ENCODE assay signal across 24 cellular contexts in genomic region chr11:113444469-113445122, GRCh38. TPM values are rescaled to one million over a fixed set of nuclear protein-coding genes. Genes with fewer than 3 reads are reported as not detected.
"Had no signal": no experiment of that assay in that cellular context is flagged by ENCODE, and none has a peak within 500 bp of the region (broad histone marks: within the 10 kb centered on the region; RNA-seq: fewer than 3 reads in every experiment).

No MANE protein-coding gene starts in this region.

- ATAC-seq: activated CD8-positive, alpha-beta T cell treated with anti-CD3 and anti-CD28 coated beads, Interleukin-2, amount 10 ng/mL, durations not matched to agents 7 days and 5 days; WTC11 had no signal

- H3K9me3 ChIP-seq: adrenal gland, SJCRH30, SK-N-SH had no signal

- H3K36me3 ChIP-seq: adrenal gland, SJCRH30 had no signal

- H3K4me3 ChIP-seq: adrenal gland, SJCRH30 had no signal

- H3K27me3 ChIP-seq: adrenal gland, SJCRH30 had no signal

- DNase-seq: activated CD4-positive, alpha-beta T cell treated with anti-CD3 and anti-CD28 coated beads for 48 hours; activated CD4-positive, alpha-beta T cell treated with anti-CD3 and anti-CD28 coated beads, Interleukin-2, amount 50 U/mL, for 4 hours; activated CD4-positive, CD25-positive, alpha-beta regulatory T cell treated with anti-CD3 and anti-CD28 coated beads, Interleukin-2, amount 50 U/mL, for 72 hours; activated CD8-positive, alpha-beta memory T cell treated with anti-CD3 and anti-CD28 coated beads, Interleukin-2, amount 50 U/mL, for 48 hours; activated CD8-positive, alpha-beta T cell treated with anti-CD3 and anti-CD28 coated beads, Interleukin-2, amount 10 ng/mL, durations not matched to agents 7 days and 5 days; activated naive CD4-positive, alpha-beta T cell treated with anti-CD3 and anti-CD28 coated beads, Interleukin-2, amount 50 U/mL, for 16 hours; activated naive CD8-positive, alpha-beta T cell treated with anti-CD3 and anti-CD28 coated beads, Interleukin-2, amount 10 ng/mL, durations not matched to agents 7 days and 5 days; activated T-cell treated with anti-CD3 and anti-CD28 coated beads, Interleukin-2, amount 50 U/mL, for 1 hour; adrenal gland; anterior cingulate cortex; cerebellar nuclear complex; Kasumi-1; KBM-7; NCI-H146; NCI-H2029 treated with DMSO at 0.1 percent for 48 hours; NCI-H345; NCI-H510A; NCI-H748 treated with DMSO at 0.1 percent for 48 hours; SJCRH30; SK-N-SH had no signal

- H3K27ac ChIP-seq: adrenal gland, SJCRH30 had no signal

RNA-seq across cellular contexts. Expression of gene DRD2, which starts 30.6 kb away (rescaled TPM):
- total RNA-seq: activated CD8-positive, alpha-beta T cell treated with anti-CD3 and anti-CD28 coated beads, Interleukin-2, amount 10 ng/mL, durations not matched to agents 7 days and 5 days; activated naive CD8-positive, alpha-beta T cell treated with anti-CD3 and anti-CD28 coated beads, Interleukin-2, amount 10 ng/mL, durations not matched to agents 7 days and 5 days; cardiac septum; OCI-LY7; T-helper 1 cell treated with Interleukin-12 subunit alpha and Interleukin-12 subunit beta and Interleukin-4 antibody, amounts not matched to agents 30 ng/mL and 1 ng/mL, for 36 hours had no signal

RNA-seq across cellular contexts. Expression of gene ANKK1, which starts 57.0 kb away (rescaled TPM):
- total RNA-seq: activated CD8-positive, alpha-beta T cell treated with anti-CD3 and anti-CD28 coated beads, Interleukin-2, amount 10 ng/mL, durations not matched to agents 7 days and 5 days; OCI-LY7; SJCRH30 had no signal
